ENCODE assay signal across 8 cellular contexts in the genomic region with DNA sequence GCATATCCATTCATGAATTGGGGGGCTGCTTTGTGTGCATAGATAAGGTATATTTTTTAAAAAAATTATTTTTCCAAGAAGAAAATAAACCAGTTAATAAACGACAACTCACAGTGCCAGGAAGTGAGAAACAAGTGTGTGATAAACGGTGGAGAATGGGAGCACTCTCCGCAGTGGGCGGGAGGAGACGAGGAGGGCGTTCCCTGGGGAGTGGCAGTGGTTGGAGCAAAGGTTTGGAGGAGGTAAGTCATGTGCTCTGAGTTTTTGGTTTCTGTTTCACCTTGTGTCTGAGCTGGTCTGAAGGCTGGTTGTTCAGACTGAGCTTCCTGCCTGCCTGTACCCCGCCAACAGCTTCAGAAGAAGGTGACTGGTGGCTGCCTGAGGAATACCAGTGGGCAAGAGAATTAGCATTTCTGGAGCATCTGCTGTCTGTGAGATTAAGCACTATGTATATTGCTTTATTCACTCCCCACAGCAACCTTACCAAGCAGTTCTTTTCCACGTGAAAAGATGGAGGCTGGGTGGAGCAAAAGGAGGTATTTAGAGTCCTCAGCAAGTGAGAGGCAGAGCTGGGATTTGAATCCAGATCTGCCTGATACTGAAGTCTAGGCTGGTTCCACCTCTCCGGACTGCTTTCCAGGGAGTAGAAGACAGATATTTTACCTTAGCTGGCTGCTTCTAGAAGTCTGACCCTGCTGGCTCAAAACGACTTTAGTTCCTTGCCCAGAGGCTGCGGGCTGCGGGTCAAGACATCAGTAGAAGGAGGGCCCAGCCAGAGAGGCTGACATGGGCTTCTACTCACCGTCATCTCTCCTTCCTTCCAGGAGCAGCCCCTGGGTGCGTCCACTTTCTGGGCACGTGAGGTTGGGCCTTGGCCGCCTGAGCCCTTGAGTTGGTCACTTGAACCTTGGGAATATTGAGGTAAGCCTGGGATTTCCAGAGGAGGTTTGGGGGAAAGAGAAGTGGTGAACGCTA. TPM values are rescaled to one million over a fixed set of nuclear protein-coding genes. Genes with fewer than 3 reads are reported as not detected.
DNase-seq lines count a peak whose midpoint lies in the region; ATAC-seq and TF ChIP-seq lines count a peak whose summit lies in the region.

No MANE protein-coding gene starts in this region.

- no peak overlapping the region for H2BK120ac ChIP-seq in neuronal stem cell (ENCODE audit: low read depth, low read length)

- no peak overlapping the region for H3K23ac ChIP-seq in neuronal stem cell (ENCODE audit: low read depth, low read length, poor library complexity)

- peaks cover 63% of the 10 kb centered on the region for H3K4me1 Mint-ChIP-seq in CD14-positive monocyte
- peaks cover 27% of the 10 kb centered on the region for H3K4me1 Mint-ChIP-seq in endothelial cell (ENCODE audit: unreplicated experiment)
- H3K4me1 Mint-ChIP-seq in type B pancreatic cell (ENCODE audit: unreplicated experiment) = peaks cover 14% of the 10 kb centered on the region

- no peak overlapping the region for H2BK5ac ChIP-seq in neuronal stem cell (ENCODE audit: low read length)

- H3K36me3 ChIP-seq in neuronal stem cell (replicated peaks in 1 of 2; ENCODE audit: control insufficient read depth in 2 of 2, insufficient read depth in 2 of 2, low read length in 2 of 2) = no peaks in the 10 kb centered on the region

- H3K9me3 ChIP-seq in neuronal stem cell (replicated peaks in 1 of 2; ENCODE audit: control insufficient read depth in 2 of 2, insufficient read depth in 1 of 2, low read depth in 1 of 2, low read length in 2 of 2) = peaks cover 0 to 2% of the 10 kb centered on the region in 2 donors

- H3K9me3 Mint-ChIP-seq in CD14-positive monocyte (no peaks in the 10 kb centered on the region), endothelial cell (ENCODE audit: unreplicated experiment) (no peaks in the 10 kb centered on the region), type B pancreatic cell (no peaks in the 10 kb centered on the region)

- no peak overlapping the region for H3K9ac ChIP-seq in neuronal stem cell (ENCODE audit: low read depth, low read length, poor library complexity)

- TF ChIP-seq CTCF in CD14-positive monocyte (IDR thresholded peaks at IDR 0.05) (no peak), endothelial cell (IDR thresholded peaks at IDR 0.05; ENCODE audit: unreplicated experiment) (no peak), type B pancreatic cell (conservative IDR thresholded peaks at IDR 0.05) (no peak)

- peak; percentile 76 for DNase-seq in CD14-positive monocyte (ENCODE audit: low spot score)
- peak; percentile 77 for DNase-seq in GM19240 (ENCODE audit: insufficient read length, low spot score)
- DNase-seq in NCI-H510A treated with DMSO at 0.1 percent for 48 hours (lab: John Stamatoyannopoulos, UW) = peak; percentile 93
- peak; percentile 52 to 85 for DNase-seq in activated CD4-positive, alpha-beta T cell treated with anti-CD3 and anti-CD28 coated beads, Interleukin-2, amount 50 U/mL, for 24 hours (ENCODE audit: low read depth in 1 of 2, low spot score in 1 of 2)
- DNase-seq in endothelial cell (ENCODE audit: low spot score) = no peak
- no peak for DNase-seq in neuronal stem cell (ENCODE audit: low spot score)
- DNase-seq in type B pancreatic cell (ENCODE audit: extremely low spot score, unreplicated experiment) = no peak

- peak; percentile 90 for ATAC-seq in HG03378 (IDR thresholded peaks at IDR 0.05; ENCODE audit: unreplicated experiment)

- no peak overlapping the region for H4K91ac ChIP-seq in neuronal stem cell (ENCODE audit: low read depth, low read length, poor library complexity)

- H3K14ac ChIP-seq in neuronal stem cell (ENCODE audit: low read length) = no peak overlapping the region

- no peaks in the 10 kb centered on the region for H3K27me3 ChIP-seq in neuronal stem cell (ENCODE audit: control insufficient read depth in 3 of 3, insufficient read depth in 3 of 3, low read depth in 1 of 3, low read length in 3 of 3)

- no peak overlapping the region for H2BK15ac ChIP-seq in neuronal stem cell (ENCODE audit: low read length)

- H3K4me3 ChIP-seq in neuronal stem cell (ENCODE audit: low read length in 2 of 2) = no peak overlapping the region

- peak overlapping the region; percentile 90 to 96 (median 94) for H3K27ac Mint-ChIP-seq in CD14-positive monocyte
- peak overlapping the region; percentile 7 for H3K27ac Mint-ChIP-seq in endothelial cell (ENCODE audit: unreplicated experiment)
- H3K27ac Mint-ChIP-seq in type B pancreatic cell = peak overlapping the region; percentile 72

- H3K27ac ChIP-seq in neuronal stem cell (replicated peaks; ENCODE audit: low read length) = no peak overlapping the region

- peak overlapping the region; percentile 78 for H2AFZ ChIP-seq in neuronal stem cell (ENCODE audit: low read length)

- H3K4me3 Mint-ChIP-seq in CD14-positive monocyte = peak overlapping the region; percentile 91 to 94
- no peak overlapping the region for H3K4me3 Mint-ChIP-seq in endothelial cell (ENCODE audit: unreplicated experiment)
- peak overlapping the region; percentile 82 for H3K4me3 Mint-ChIP-seq in type B pancreatic cell

- no peaks in the 10 kb centered on the region for H3K36me3 Mint-ChIP-seq in CD14-positive monocyte
- H3K36me3 Mint-ChIP-seq in endothelial cell (ENCODE audit: low read depth, unreplicated experiment) = no peaks in the 10 kb centered on the region
- H3K36me3 Mint-ChIP-seq in type B pancreatic cell = no peaks in the 10 kb centered on the region

- no peaks in the 10 kb centered on the region for H3K79me1 ChIP-seq in neuronal stem cell (ENCODE audit: low read depth, low read length)

- no peak overlapping the region for H2BK12ac ChIP-seq in neuronal stem cell (ENCODE audit: low read length)

- no CpG with 5 or more reads among the region's 17 CpGs for WGBS in neuronal stem cell (ENCODE audit: extremely low coverage in 2 of 2, insufficient read length in 2 of 2, insufficient replicate concordance in 1 of 2), 2 donors

- peaks cover 0 to 2% (median 0%) of the 10 kb centered on the region in 3 donors for H3K27me3 Mint-ChIP-seq in CD14-positive monocyte (ENCODE audit: low read depth in 3 of 3)
- no peaks in the 10 kb centered on the region for H3K27me3 Mint-ChIP-seq in endothelial cell (ENCODE audit: unreplicated experiment)
- peaks cover 3% of the 10 kb centered on the region for H3K27me3 Mint-ChIP-seq in type B pancreatic cell

- no peak overlapping the region for H3K4ac ChIP-seq in neuronal stem cell (ENCODE audit: low read length)

- no peaks in the 10 kb centered on the region for H3K4me1 ChIP-seq in neuronal stem cell (ENCODE audit: control insufficient read depth in 2 of 2, insufficient read depth in 1 of 2, low read depth in 1 of 2, low read length in 2 of 2)

- H4K8ac ChIP-seq in neuronal stem cell (ENCODE audit: low read depth, low read length) = no peak overlapping the region

- H2AK5ac ChIP-seq in neuronal stem cell (ENCODE audit: low read depth, low read length) = no peak overlapping the region

- H3K4me2 ChIP-seq in neuronal stem cell (ENCODE audit: insufficient read depth, low read length, poor library complexity, severe bottlenecking) = no peak overlapping the region

- peak overlapping the region; percentile 12 for H3K18ac ChIP-seq in neuronal stem cell (ENCODE audit: low read length)

- intact Hi-C loops in CD14-positive monocyte (cut with micrococcal nuclease) = loop anchor here (5.0 to 10.0 kb wide), 3 partner anchors 51 to 339 kb away; a partner anchor contains a TSS

RNA-seq across cellular contexts. Expression of a gene that starts 26.9 kb away (rescaled TPM):
- polyA plus RNA-seq in CD14-positive monocyte = 10 to 100 TPM; 40.0 to 80.7 TPM
- total RNA-seq in endothelial cell (ENCODE audit: unreplicated experiment) (14.9 TPM), type B pancreatic cell (ENCODE audit: low replicate concordance) (6.0 and 12.9 TPM in 2 replicates)
- 0.20 TPM for polyA plus RNA-seq in neuronal stem cell (2013, experiment 1 of 2)
- polyA plus RNA-seq in neuronal stem cell (2013, experiment 2 of 2) = 0.12 TPM

RNA-seq across cellular contexts. Expression of a gene that starts 50.5 kb away (rescaled TPM):
- 10 to 100 TPM; 17.7 to 18.9 TPM for polyA plus RNA-seq in CD14-positive monocyte
- 38.6 TPM for total RNA-seq in endothelial cell (ENCODE audit: unreplicated experiment)
- polyA plus RNA-seq in neuronal stem cell (2013, experiment 1 of 2) = 0.10 TPM
- 0.17 TPM for polyA plus RNA-seq in neuronal stem cell (2013, experiment 2 of 2)
- total RNA-seq in type B pancreatic cell (ENCODE audit: low replicate concordance) = 1.6 and 3.6 TPM in 2 replicates

Comparison
In these comparisons a context has a peak if more than half of its experiments do, and no peak if none do; other contexts are left out.
1. DNase-seq: peak in CD14-positive monocyte (single experiment), GM19240 (single experiment), NCI-H510A treated with DMSO at 0.1 percent for 48 hours (single experiment) and activated CD4-positive, alpha-beta T cell treated with anti-CD3 and anti-CD28 coated beads, Interleukin-2, amount 50 U/mL, for 24 hours (2 of 2); none in endothelial cell (single experiment), neuronal stem cell (single experiment) and type B pancreatic cell (single experiment).
2. H3K27ac Mint-ChIP-seq: peak in every context shown above with its lines; median percentile 94 in CD14-positive monocyte; 72 in type B pancreatic cell; 7 in endothelial cell.